Comparison of ENCODE assay signal across 1 cellular context in genomic region chr19:17346109-17346671, GRCh38.
A peak's percentile ranks its signal among the peaks of the same experiment; 100 is the strongest.
TF ChIP-seq lines count a peak whose summit lies in the region.

No MANE protein-coding gene starts in this region.

TF ChIP-seq in HCT116, 20 proteins besides CTCF, POLR2A, EP300 and RAD21 (continued from another document):
- TF ChIP-seq REST (IDR thresholded peaks at IDR 0.05; ENCODE audit: low read depth) = no peak
- peak; percentile 39; the same call in 1 of the 2 replicates for TF ChIP-seq ZFX (IDR thresholded peaks at IDR 0.05)
- TF ChIP-seq SRF (IDR thresholded peaks at IDR 0.05; ENCODE audit: low read depth) = no peak
